Comparison of ENCODE assay signal across 8 cellular contexts in the genomic region with DNA sequence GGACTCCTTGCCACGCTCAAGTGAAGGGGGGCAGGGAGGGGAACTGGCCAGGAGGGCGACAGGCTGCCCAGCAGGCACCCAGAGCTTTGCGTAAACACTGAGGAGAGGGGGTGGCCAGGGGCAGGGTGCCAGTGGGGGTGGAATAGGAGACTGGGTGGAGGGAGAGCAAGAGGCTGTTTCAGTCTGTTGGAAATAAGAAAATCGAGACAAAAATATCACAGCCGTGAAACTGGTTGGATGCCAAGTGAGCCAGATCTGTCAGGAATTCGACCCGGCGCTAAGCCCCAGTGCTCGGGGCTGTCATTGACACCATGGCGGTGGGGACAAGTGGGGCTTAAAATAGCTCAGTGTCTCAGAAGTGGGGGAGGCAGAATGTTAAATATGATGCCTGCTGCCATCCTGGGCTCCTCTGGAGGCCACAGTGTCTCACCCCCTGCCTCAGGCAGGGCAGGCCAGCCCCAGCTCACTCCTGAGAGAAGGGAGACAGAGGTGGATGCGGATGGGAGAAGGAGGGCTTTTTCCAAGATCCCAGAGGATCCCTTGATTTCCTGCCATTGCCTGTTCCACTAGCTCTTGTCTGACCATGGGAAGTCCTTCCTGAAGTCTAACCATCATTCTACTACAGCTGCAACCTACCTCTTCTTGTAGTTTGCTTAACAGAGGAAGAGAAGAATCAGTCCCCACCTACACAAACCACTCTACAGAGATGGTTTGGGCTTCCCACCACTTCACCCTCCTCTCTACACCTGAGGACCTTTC. TPM values are rescaled to one million over a fixed set of nuclear protein-coding genes. Genes with fewer than 3 reads are reported as not detected.
DNase-seq lines count a peak whose midpoint lies in the region; ATAC-seq lines count a peak whose summit lies in the region.
"Had no signal": no experiment of that assay in that cellular context is flagged by ENCODE, and none has a peak within 500 bp of the region (broad histone marks: within the 10 kb centered on the region; RNA-seq: fewer than 3 reads in every experiment).

No MANE protein-coding gene starts in this region.

- no peak for ATAC-seq in natural killer cell treated with Interleukin-12 subunit alpha and Interleukin-12 subunit beta and Interleukin-15 and Interleukin-18, amount 100 ng/mL, for 72 hours
- no peak for ATAC-seq in HG02884 (IDR thresholded peaks at IDR 0.05; ENCODE audit: unreplicated experiment)

- peaks cover 52 to 58% of the 10 kb centered on the region in 2 donors for H3K4me1 Mint-ChIP-seq in natural killer cell treated with Interleukin-12 subunit alpha and Interleukin-12 subunit beta and Interleukin-15 and Interleukin-18, amount 100 ng/mL, for 72 hours (ENCODE audit: low read depth in 2 of 2)

- no peaks in the 10 kb centered on the region for H3K27me3 Mint-ChIP-seq in natural killer cell treated with Interleukin-12 subunit alpha and Interleukin-12 subunit beta and Interleukin-15 and Interleukin-18, amount 100 ng/mL, for 72 hours

- H3K4me3 Mint-ChIP-seq in natural killer cell treated with Interleukin-12 subunit alpha and Interleukin-12 subunit beta and Interleukin-15 and Interleukin-18, amount 100 ng/mL, for 72 hours: no peak overlapping the region

- no peaks in the 10 kb centered on the region for H3K36me3 Mint-ChIP-seq in natural killer cell treated with Interleukin-12 subunit alpha and Interleukin-12 subunit beta and Interleukin-15 and Interleukin-18, amount 100 ng/mL, for 72 hours

- H3K9me3 Mint-ChIP-seq in natural killer cell treated with Interleukin-12 subunit alpha and Interleukin-12 subunit beta and Interleukin-15 and Interleukin-18, amount 100 ng/mL, for 72 hours: no peaks in the 10 kb centered on the region

- H3K27ac Mint-ChIP-seq in natural killer cell treated with Interleukin-12 subunit alpha and Interleukin-12 subunit beta and Interleukin-15 and Interleukin-18, amount 100 ng/mL, for 72 hours: peak overlapping the region; percentile 94 to 98

- DNase-seq in NCI-H2029 (lab: John Stamatoyannopoulos, UW): peak; percentile 49
- DNase-seq in astrocyte of the hippocampus (ENCODE audit: low read depth, low spot score): peak; percentile 59
- DNase-seq in natural killer cell treated with Interleukin-12 subunit alpha and Interleukin-12 subunit beta and Interleukin-15 and Interleukin-18, amount 100 ng/mL, for 72 hours (ENCODE audit: low spot score): no peak
- DNase-seq in RKO (ENCODE audit: low spot score): no peak
- no peak for DNase-seq in activated effector memory CD4-positive, alpha-beta T cell treated with Interleukin-2 at 50 U/mL for 16 hours

RNA-seq across cellular contexts. Expression of gene PNMT, which starts 9.5 kb away (rescaled TPM):
- total RNA-seq in natural killer cell treated with Interleukin-12 subunit alpha and Interleukin-12 subunit beta and Interleukin-15 and Interleukin-18, amount 100 ng/mL, for 72 hours: not detected
- total RNA-seq: M059J, mononuclear cell had no signal

RNA-seq across cellular contexts. Expression of gene PGAP3, which starts 10.1 kb away (rescaled TPM):
- total RNA-seq in natural killer cell treated with Interleukin-12 subunit alpha and Interleukin-12 subunit beta and Interleukin-15 and Interleukin-18, amount 100 ng/mL, for 72 hours: 10 to 100 TPM in 1 of 2 donors, 1 to 10 TPM in 1; 8.8 to 13.7 TPM

RNA-seq across cellular contexts. Expression of gene TCAP, which starts 12.6 kb away (rescaled TPM):
- total RNA-seq in natural killer cell treated with Interleukin-12 subunit alpha and Interleukin-12 subunit beta and Interleukin-15 and Interleukin-18, amount 100 ng/mL, for 72 hours: 1 to 10 TPM; 2.1 to 2.5 TPM
- total RNA-seq: M059J had no signal

RNA-seq across cellular contexts. Expression of gene ERBB2, which starts 22.1 kb away (rescaled TPM):
- total RNA-seq in natural killer cell treated with Interleukin-12 subunit alpha and Interleukin-12 subunit beta and Interleukin-15 and Interleukin-18, amount 100 ng/mL, for 72 hours: 1 to 10 TPM; 3.8 to 9.5 TPM

RNA-seq across cellular contexts. Expression of gene STARD3, which starts 40.8 kb away (rescaled TPM):
- total RNA-seq in natural killer cell treated with Interleukin-12 subunit alpha and Interleukin-12 subunit beta and Interleukin-15 and Interleukin-18, amount 100 ng/mL, for 72 hours: 100 to 1,000 TPM in 1 of 2 donors, 10 to 100 TPM in 1; 97.9 to 139 TPM

Comparison
In these comparisons a context has a peak if more than half of its experiments do, and no peak if none do; other contexts are left out.
1. DNase-seq: peak in NCI-H2029 (single experiment) and astrocyte of the hippocampus (single experiment); none in natural killer cell treated with Interleukin-12 subunit alpha and Interleukin-12 subunit beta and Interleukin-15 and Interleukin-18, amount 100 ng/mL, for 72 hours (single experiment), RKO (single experiment) and activated effector memory CD4-positive, alpha-beta T cell treated with Interleukin-2 at 50 U/mL for 16 hours (single experiment).